Comparison of ENCODE assay signal across 8 cellular contexts in genomic region chr15:55108858-55109518, GRCh38.
DNase-seq lines count a peak whose midpoint lies in the region; ATAC-seq, FAIRE-seq and TF ChIP-seq lines count a peak whose summit lies in the region.

No MANE protein-coding gene starts in this region.

- no peaks in the 10 kb centered on the region for H3K27me3 ChIP-seq in CD4-positive, alpha-beta T cell (ENCODE audit: control insufficient read depth, insufficient read depth, low read length)
- H3K27me3 ChIP-seq in SJCRH30, result 0 out of 2 replicates have a peak, but pooled peaks cover 7% of the 10 kb centered on the region

- DNase-seq in CD4-positive, alpha-beta T cell, result peak in 9 of 10 experiments; percentile 8 to 53 (median 24)
- DNase-seq in GM19239 (ENCODE audit: insufficient read length, low spot score) (peak; percentile 13), HTR-8/SVneo (ENCODE audit: insufficient read length, low spot score) (peak; percentile 30), SJCRH30 (peak; percentile 46 to 72), left ventricle myocardium superior (peak; percentile 71), sciatic nerve (ENCODE audit: low spot score) (peak; percentile 73), NCI-H2029 (lab: John Stamatoyannopoulos, UW) (no peak)
- DNase-seq in activated naive CD8-positive, alpha-beta T cell treated with anti-CD3 and anti-CD28 coated beads, Interleukin-2, amount 10 ng/mL, durations not matched to agents 7 days and 5 days, result peak; percentile 66

- peak; percentile 27 for TF ChIP-seq CTCF in CD4-positive, alpha-beta T cell (IDR thresholded peaks at IDR 0.05)

- H3K9me3 ChIP-seq in CD4-positive, alpha-beta T cell (ENCODE audit: control insufficient read depth, low read length), result no peaks in the 10 kb centered on the region
- H3K9me3 ChIP-seq in SJCRH30 (replicated peaks), result no peaks in the 10 kb centered on the region

- no peak overlapping the region for H3K27ac Mint-ChIP-seq in CD4-positive, alpha-beta T cell
- H3K27ac Mint-ChIP-seq in activated naive CD8-positive, alpha-beta T cell treated with anti-CD3 and anti-CD28 coated beads, Interleukin-2, amount 10 ng/mL, durations not matched to agents 7 days and 5 days, result no peak overlapping the region

- no peaks in the 10 kb centered on the region for H3K4me1 Mint-ChIP-seq in CD4-positive, alpha-beta T cell (ENCODE audit: low read depth)
- H3K4me1 Mint-ChIP-seq in activated naive CD8-positive, alpha-beta T cell treated with anti-CD3 and anti-CD28 coated beads, Interleukin-2, amount 10 ng/mL, durations not matched to agents 7 days and 5 days, result no peaks in the 10 kb centered on the region

- peaks cover 3% of the 10 kb centered on the region for H3K9me3 Mint-ChIP-seq in CD4-positive, alpha-beta T cell
- H3K9me3 Mint-ChIP-seq in activated naive CD8-positive, alpha-beta T cell treated with anti-CD3 and anti-CD28 coated beads, Interleukin-2, amount 10 ng/mL, durations not matched to agents 7 days and 5 days, result no peaks in the 10 kb centered on the region

- H3K4me1 ChIP-seq in SJCRH30, result no peaks in the 10 kb centered on the region

- ATAC-seq in CD4-positive, alpha-beta T cell (ENCODE audit: poor library complexity), result no peak
- ATAC-seq in activated naive CD8-positive, alpha-beta T cell treated with anti-CD3 and anti-CD28 coated beads, Interleukin-2, amount 10 ng/mL, durations not matched to agents 7 days and 5 days (ENCODE audit: low read depth), result no peak
- no peak for ATAC-seq in left ventricle myocardium superior
- ATAC-seq in sciatic nerve, result no peak

- H3K36me3 ChIP-seq in SJCRH30, result no peaks in the 10 kb centered on the region

- H3K36me3 Mint-ChIP-seq in CD4-positive, alpha-beta T cell (ENCODE audit: low read depth), result no peaks in the 10 kb centered on the region
- H3K36me3 Mint-ChIP-seq in activated naive CD8-positive, alpha-beta T cell treated with anti-CD3 and anti-CD28 coated beads, Interleukin-2, amount 10 ng/mL, durations not matched to agents 7 days and 5 days, result no peaks in the 10 kb centered on the region

- POLR2A ChIA-PET in CD4-positive, alpha-beta T cell (lab: Charles Lee), result no interaction called here
- POLR2A ChIA-PET in activated naive CD8-positive, alpha-beta T cell treated with anti-CD3 and anti-CD28 coated beads, Interleukin-2, amount 10 ng/mL, durations not matched to agents 7 days and 5 days (lab: Charles Lee), result interaction anchor here (0.7 kb wide), 1 partner anchor 103 kb away, joined by 3 read pairs; no protein-coding TSS in a partner anchor

- intact Hi-C loops in CD4-positive, alpha-beta T cell (cut with DNase I, micrococcal nuclease), result no loop called here
- intact Hi-C loops in left ventricle myocardium superior (cut with micrococcal nuclease) (no loop called here), sciatic nerve (cut with DNase I) (no loop called here)

- H3K27me3 Mint-ChIP-seq in CD4-positive, alpha-beta T cell, result peaks cover 6% of the 10 kb centered on the region
- H3K27me3 Mint-ChIP-seq in activated naive CD8-positive, alpha-beta T cell treated with anti-CD3 and anti-CD28 coated beads, Interleukin-2, amount 10 ng/mL, durations not matched to agents 7 days and 5 days, result peaks cover 6% of the 10 kb centered on the region

- no peak overlapping the region for H3K4me3 ChIP-seq in SJCRH30

- no peak overlapping the region for H3K4me3 Mint-ChIP-seq in CD4-positive, alpha-beta T cell
- H3K4me3 Mint-ChIP-seq in activated naive CD8-positive, alpha-beta T cell treated with anti-CD3 and anti-CD28 coated beads, Interleukin-2, amount 10 ng/mL, durations not matched to agents 7 days and 5 days, result no peak overlapping the region

- no peak for FAIRE-seq in GM19239 (lab: Jason Lieb, UNC)
- FAIRE-seq in HTR-8/SVneo (lab: Jason Lieb, UNC), result no peak

- CTCF ChIA-PET in CD4-positive, alpha-beta T cell (lab: Charles Lee), result interaction anchor here (0.6 kb wide), 3 partner anchors 12 to 742 kb away, joined by 3 to 5 read pairs (median 4); no protein-coding TSS in a partner anchor

- no peak overlapping the region for H3K27ac ChIP-seq in CD4-positive, alpha-beta T cell (ENCODE audit: low read depth, low read length)
- no peak overlapping the region for H3K27ac ChIP-seq in SJCRH30
